Comparison of ENCODE assay signal across 15 cellular contexts in the genomic region with DNA sequence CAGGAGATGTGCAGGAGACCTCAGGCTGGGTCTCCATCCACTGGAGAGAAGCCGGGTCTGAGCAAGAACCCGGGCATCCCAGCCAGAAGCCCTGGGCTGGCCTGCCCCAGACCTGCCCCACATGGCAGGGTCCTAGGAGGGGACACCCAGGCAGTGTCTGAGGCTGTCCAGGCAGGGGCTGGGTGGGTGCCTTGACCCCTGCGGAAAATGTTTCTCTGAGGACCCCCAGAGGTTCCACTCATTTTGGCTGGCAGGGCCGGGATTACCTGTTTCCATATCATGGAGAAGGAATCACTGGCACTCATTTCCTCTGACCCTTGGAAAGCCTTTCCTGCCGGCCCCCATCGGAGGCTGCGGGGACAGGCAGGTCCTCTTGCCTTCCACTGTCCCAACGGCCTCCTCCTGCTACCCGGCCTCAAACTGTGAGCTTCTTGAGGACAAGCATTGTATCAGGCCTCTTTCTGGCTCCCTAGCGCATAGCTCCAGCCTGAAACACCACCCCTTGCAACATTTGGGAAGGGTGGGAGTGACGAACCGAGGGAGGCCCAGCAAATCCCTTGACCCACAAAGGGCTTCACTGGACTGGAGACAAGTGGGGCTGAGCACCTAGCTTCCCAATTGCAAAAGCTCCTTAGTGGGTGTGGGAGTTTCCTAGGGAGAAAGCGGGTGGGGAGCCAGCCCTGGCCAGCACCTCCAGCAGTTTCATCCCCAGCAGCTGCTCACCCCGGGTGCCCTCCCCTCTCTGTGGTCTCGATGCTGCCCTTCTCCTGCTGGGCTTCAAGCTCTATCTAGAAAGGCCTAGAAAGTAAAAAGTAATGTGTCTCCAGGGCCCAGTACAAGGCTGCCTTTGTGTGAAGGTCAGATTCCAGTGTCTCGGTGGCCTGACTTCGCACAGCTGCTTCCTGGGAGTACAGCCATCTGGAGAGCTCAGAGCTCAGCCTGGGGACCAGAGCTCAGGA. TPM values are rescaled to one million over a fixed set of nuclear protein-coding genes. Genes with fewer than 3 reads are reported as not detected.
A peak's percentile ranks its signal among the peaks of the same experiment; 100 is the strongest.
DNase-seq lines count a peak whose midpoint lies in the region; ATAC-seq and TF ChIP-seq lines count a peak whose summit lies in the region.
"Had no signal": no experiment of that assay in that cellular context is flagged by ENCODE, and none has a peak within 500 bp of the region (broad histone marks: within the 10 kb centered on the region; RNA-seq: fewer than 3 reads in every experiment).

No MANE protein-coding gene starts in this region.

- H3K4me1 Mint-ChIP-seq in progenitor cell of endocrine pancreas (ENCODE audit: low read depth): peaks cover 13% of the 10 kb centered on the region
- H3K4me1 Mint-ChIP-seq: activated naive CD8-positive, alpha-beta T cell treated with anti-CD3 and anti-CD28 coated beads for 36 hours had no signal

- H2BK5ac ChIP-seq in mesendoderm (ENCODE audit: low read length): no peak overlapping the region

- peaks cover 0 to 57% of the 10 kb centered on the region in 2 donors for H3K4me1 ChIP-seq in right atrium auricular region
- H3K4me1 ChIP-seq in mesendoderm (ENCODE audit: control insufficient read depth, low read depth, low read length): no peaks in the 10 kb centered on the region

- no peak overlapping the region for H3K4me3 Mint-ChIP-seq in progenitor cell of endocrine pancreas (ENCODE audit: low read depth)
- H3K4me3 Mint-ChIP-seq: activated naive CD8-positive, alpha-beta T cell treated with anti-CD3 and anti-CD28 coated beads for 36 hours; dendritic cell treated with granulocyte-macrophage colony-stimulating factor and Interleukin-4, amounts not matched to agents 40 ng/mL and 50 ng/mL, for 4 days; HFFc6 had no signal

- H3K4me3 ChIP-seq in right atrium auricular region: no peak overlapping the region
- no peak overlapping the region for H3K4me3 ChIP-seq in mesendoderm (ENCODE audit: low read length)
- H3K4me3 ChIP-seq: skin epidermis had no signal

- no peak overlapping the region for H4K5ac ChIP-seq in mesendoderm (ENCODE audit: low read length)

- H3K56ac ChIP-seq in mesendoderm (ENCODE audit: low read length): no peak overlapping the region

- peak overlapping the region; percentile 81 to 93 for H3K27ac ChIP-seq in right atrium auricular region
- no peak overlapping the region for H3K27ac ChIP-seq in mesendoderm (ENCODE audit: low read depth, low read length)

- no peak overlapping the region for H2BK120ac ChIP-seq in mesendoderm (ENCODE audit: low read depth, low read length)

- peaks cover 20% of the 10 kb centered on the region for H3K27me3 Mint-ChIP-seq in progenitor cell of endocrine pancreas
- H3K27me3 Mint-ChIP-seq: activated naive CD8-positive, alpha-beta T cell treated with anti-CD3 and anti-CD28 coated beads for 36 hours; dendritic cell treated with granulocyte-macrophage colony-stimulating factor and Interleukin-4, amounts not matched to agents 40 ng/mL and 50 ng/mL, for 4 days had no signal

- no peaks in the 10 kb centered on the region for H3K27me3 ChIP-seq in right atrium auricular region
- no peaks in the 10 kb centered on the region for H3K27me3 ChIP-seq in mesendoderm (ENCODE audit: insufficient read depth, low read length, poor library complexity)

- no peak overlapping the region for H3K4me2 ChIP-seq in mesendoderm (ENCODE audit: low read length)

- peak in 8 of 14 donors; percentile 42 to 71 (median 61) for DNase-seq in C1 segment of cervical spinal cord (lab: John Stamatoyannopoulos, UW)
- peak in 31 of 58 donors; percentile 20 to 82 (median 50) for DNase-seq in anterior cingulate cortex (lab: John Stamatoyannopoulos, UW)
- peak; percentile 59 for DNase-seq in right atrium auricular region (ENCODE audit: low spot score)
- DNase-seq in progenitor cell of endocrine pancreas (ENCODE audit: low spot score, unreplicated experiment): peak; percentile 7
- no peak for DNase-seq in mesendoderm
- DNase-seq in RPMI8226: no peak
- no peak for DNase-seq in NCI-H2107 (lab: John Stamatoyannopoulos, UW)
- DNase-seq: activated naive CD8-positive, alpha-beta T cell treated with anti-CD3 and anti-CD28 coated beads for 36 hours; HFFc6; NCI-H2081 treated with DMSO at 0.1 percent for 48 hours; T-helper 2 cell had no signal

- no peak overlapping the region for H3K9ac ChIP-seq in mesendoderm (ENCODE audit: low read length)

- H3K18ac ChIP-seq in mesendoderm (ENCODE audit: low read length): no peak overlapping the region

- H4K8ac ChIP-seq in mesendoderm (ENCODE audit: low read depth, low read length): no peak overlapping the region

- H3K4ac ChIP-seq in mesendoderm (ENCODE audit: low read depth, low read length): no peak overlapping the region

- H3K79me2 ChIP-seq in mesendoderm (ENCODE audit: control insufficient read depth, insufficient read depth, low read length): no peaks in the 10 kb centered on the region

- no peak overlapping the region for H2AK5ac ChIP-seq in mesendoderm (ENCODE audit: low read length)

- no peaks in the 10 kb centered on the region for H3K36me3 Mint-ChIP-seq in progenitor cell of endocrine pancreas (ENCODE audit: insufficient read depth)
- H3K36me3 Mint-ChIP-seq: activated naive CD8-positive, alpha-beta T cell treated with anti-CD3 and anti-CD28 coated beads for 36 hours had no signal

- H3K36me3 ChIP-seq in right atrium auricular region (no peaks in the 10 kb centered on the region), mesendoderm (ENCODE audit: control insufficient read depth, insufficient read depth, low read length) (no peaks in the 10 kb centered on the region)

- peak overlapping the region; percentile 64 for H3K27ac Mint-ChIP-seq in progenitor cell of endocrine pancreas
- H3K27ac Mint-ChIP-seq: activated naive CD8-positive, alpha-beta T cell treated with anti-CD3 and anti-CD28 coated beads for 36 hours; dendritic cell treated with granulocyte-macrophage colony-stimulating factor and Interleukin-4, amounts not matched to agents 40 ng/mL and 50 ng/mL, for 4 days; HFFc6 had no signal

- H2BK15ac ChIP-seq in mesendoderm (replicated peaks; ENCODE audit: low read depth): no peak overlapping the region

- no peaks in the 10 kb centered on the region for H3K9me3 ChIP-seq in right atrium auricular region

- no peaks in the 10 kb centered on the region for H3K79me1 ChIP-seq in mesendoderm (ENCODE audit: low read length)

- ATAC-seq in HG02571 (IDR thresholded peaks at IDR 0.05; ENCODE audit: unreplicated experiment): no peak

- no peak overlapping the region for H3K23ac ChIP-seq in mesendoderm (ENCODE audit: low read length)

- no peaks in the 10 kb centered on the region for H3K9me3 Mint-ChIP-seq in progenitor cell of endocrine pancreas (ENCODE audit: low read depth)
- H3K9me3 Mint-ChIP-seq: activated naive CD8-positive, alpha-beta T cell treated with anti-CD3 and anti-CD28 coated beads for 36 hours; dendritic cell treated with granulocyte-macrophage colony-stimulating factor and Interleukin-4, amounts not matched to agents 40 ng/mL and 50 ng/mL, for 4 days; HFFc6 had no signal

- no CpG with 5 or more reads among the region's 17 CpGs for WGBS in mesendoderm (ENCODE audit: extremely low coverage, insufficient coverage, low lambda C conversion rate)

- no peak for TF ChIP-seq CTCF in right atrium auricular region (IDR thresholded peaks at IDR 0.05)
- TF ChIP-seq CTCF in progenitor cell of endocrine pancreas (IDR thresholded peaks at IDR 0.05; ENCODE audit: unreplicated experiment): no peak

RNA-seq across cellular contexts. Expression of gene ACSBG1, which starts 29.7 kb away (rescaled TPM):
- total RNA-seq in right atrium auricular region (not detected), progenitor cell of endocrine pancreas (0.18 TPM in 1 of 2 replicates, not detected in the other)
- 1.6 TPM for polyA plus RNA-seq in mesendoderm (2013, experiment 1 of 2)
- polyA plus RNA-seq in mesendoderm (2013, experiment 2 of 2): 1.5 TPM
- total RNA-seq: HFFc6 had no signal
- polyA plus RNA-seq: AG04450 had no signal

RNA-seq across cellular contexts. Expression of gene IDH3A, which starts 55.5 kb away (rescaled TPM):
- total RNA-seq in right atrium auricular region (100 to 1,000 TPM; 188 to 352 TPM), progenitor cell of endocrine pancreas (34.9 and 35.4 TPM in 2 replicates)
- polyA plus RNA-seq in mesendoderm (2013, experiment 1 of 2): 18.4 TPM
- polyA plus RNA-seq in mesendoderm (2013, experiment 2 of 2): 19.8 TPM

RNA-seq across cellular contexts. Expression of gene DNAJA4, which starts 59.7 kb away (rescaled TPM):
- total RNA-seq in right atrium auricular region: 10 to 100 TPM; 70.0 to 78.0 TPM
- total RNA-seq in progenitor cell of endocrine pancreas: 4.6 and 4.8 TPM in 2 replicates
- 1.1 TPM for polyA plus RNA-seq in mesendoderm (2013, experiment 1 of 2)
- polyA plus RNA-seq in mesendoderm (2013, experiment 2 of 2): 1.2 TPM

Comparison
In these comparisons a context has a peak if more than half of its experiments do, and no peak if none do; other contexts are left out.
1. DNase-seq: peak in C1 segment of cervical spinal cord (8 of 14), anterior cingulate cortex (31 of 58), right atrium auricular region (single experiment) and progenitor cell of endocrine pancreas (single experiment); none in mesendoderm (single experiment), RPMI8226 (single experiment) and NCI-H2107 (single experiment).
2. RNA of gene DNAJA4, which starts 59.7 kb away (total RNA-seq): 70.0 to 78.0 TPM in right atrium auricular region; 4.6 to 4.8 TPM in progenitor cell of endocrine pancreas; every median in the first group is over 10 times any median in the second.